31 cellular contexts compared by ENCODE assay signal in the genomic region with DNA sequence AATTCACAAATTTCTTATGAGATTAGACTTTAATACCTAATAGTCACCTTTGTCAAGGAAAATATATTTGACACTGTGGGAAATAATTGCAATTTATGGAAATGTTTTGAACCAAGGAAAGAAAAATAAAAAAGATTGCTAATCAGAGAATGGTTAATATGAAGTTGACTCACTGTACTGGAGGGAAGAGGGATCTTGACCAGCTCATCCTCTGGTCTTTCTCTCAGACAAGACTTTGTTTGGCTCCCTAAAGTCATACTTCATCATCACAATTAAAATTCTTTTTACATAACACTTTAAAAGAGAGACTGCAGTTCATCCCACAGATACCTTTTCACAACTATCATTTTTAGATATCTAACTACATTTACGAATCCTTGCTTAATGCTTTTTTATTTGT.
"Had no signal": no experiment of that assay in that cellular context is flagged by ENCODE, and none has a peak within 500 bp of the region (broad histone marks: within the 10 kb centered on the region; RNA-seq: fewer than 3 reads in every experiment).

No MANE protein-coding gene starts in this region.

- ATAC-seq: esophagus mucosa; gastrocnemius medialis; left ventricle myocardium superior; lower lobe of right lung; mucosa of descending colon; natural killer cell treated with Interleukin-12 subunit alpha and Interleukin-12 subunit beta and Interleukin-15 and Interleukin-18, amount 100 ng/mL, for 72 hours; right lobe of liver; stimulated activated memory B cell treated with anti-CD40 and anti-IgM and Interleukin-4, amounts not matched to agents 10 μg/mL and 1 μg/mL and 100 μg/mL, for 72 hours; stimulated activated naive CD8-positive, alpha-beta T cell treated with anti-CD3 and anti-CD28 coated beads, Interleukin-15, Interleukin-2, amounts not matched to agents 100 U/mL and 50 U/mL, for 24 hours had no signal

- H3K27ac ChIP-seq: colonic mucosa, epithelial cell of prostate, gastrocnemius medialis, lower lobe of right lung, neutrophil, parathyroid adenoma, right lobe of liver, thoracic aorta, tibial nerve, upper lobe of left lung had no signal

- H3K36me3 Mint-ChIP-seq: immature natural killer cell; memory B cell; naive B cell; natural killer cell treated with Interleukin-12 subunit alpha and Interleukin-12 subunit beta and Interleukin-15 and Interleukin-18, amount 100 ng/mL, for 72 hours; stimulated activated memory B cell treated with anti-CD40 and anti-IgM and Interleukin-4, amounts not matched to agents 10 μg/mL and 1 μg/mL and 100 μg/mL, for 72 hours had no signal

- DNase-seq: colonic mucosa; effector CD8-positive, alpha-beta T cell; endodermal cell; foreskin fibroblast; gastrocnemius medialis; hypothalamus; immature natural killer cell; islet precursor cell; left ventricle myocardium superior; lower lobe of right lung; mucosa of descending colon; naive B cell; right lobe of liver; small intestine; stimulated activated CD4-positive, alpha-beta T cell treated with anti-CD3 and anti-CD28 coated beads, Interleukin-2, amount 100 ng/mL, for 24 hours; stimulated activated CD4-positive, alpha-beta T cell treated with anti-CD3 and anti-CD28 coated beads, Interleukin-4, amount 100 ng/mL, for 4 hours; stimulated activated naive CD8-positive, alpha-beta T cell treated with anti-CD3 and anti-CD28 coated beads, Interleukin-15, Interleukin-2, amounts not matched to agents 100 U/mL and 50 U/mL, for 24 hours; upper lobe of left lung had no signal

- H2AFZ ChIP-seq: parathyroid adenoma had no signal

- H3K9me3 Mint-ChIP-seq: dendritic cell treated with granulocyte-macrophage colony-stimulating factor and Interleukin-4, amounts not matched to agents 40 ng/mL and 50 ng/mL, for 4 days; endodermal cell; immature natural killer cell; naive B cell; natural killer cell treated with Interleukin-12 subunit alpha and Interleukin-12 subunit beta and Interleukin-15 and Interleukin-18, amount 100 ng/mL, for 72 hours; stimulated activated memory B cell treated with anti-CD40 and anti-IgM and Interleukin-4, amounts not matched to agents 10 μg/mL and 1 μg/mL and 100 μg/mL, for 72 hours had no signal

- FAIRE-seq: small intestine, urothelium cell line had no signal

- H3K27ac Mint-ChIP-seq: dendritic cell treated with granulocyte-macrophage colony-stimulating factor and Interleukin-4, amounts not matched to agents 40 ng/mL and 50 ng/mL, for 4 days; endodermal cell; immature natural killer cell; memory B cell; natural killer cell treated with Interleukin-12 subunit alpha and Interleukin-12 subunit beta and Interleukin-15 and Interleukin-18, amount 100 ng/mL, for 72 hours; progenitor cell of endocrine pancreas; stimulated activated memory B cell treated with anti-CD40 and anti-IgM and Interleukin-4, amounts not matched to agents 10 μg/mL and 1 μg/mL and 100 μg/mL, for 72 hours had no signal

- H3K27me3 Mint-ChIP-seq: dendritic cell treated with granulocyte-macrophage colony-stimulating factor and Interleukin-4, amounts not matched to agents 40 ng/mL and 50 ng/mL, for 4 days; memory B cell; naive B cell; natural killer cell treated with Interleukin-12 subunit alpha and Interleukin-12 subunit beta and Interleukin-15 and Interleukin-18, amount 100 ng/mL, for 72 hours; progenitor cell of endocrine pancreas; stimulated activated memory B cell treated with anti-CD40 and anti-IgM and Interleukin-4, amounts not matched to agents 10 μg/mL and 1 μg/mL and 100 μg/mL, for 72 hours had no signal

- H3K9ac ChIP-seq: parathyroid adenoma had no signal

- H3K4me3 Mint-ChIP-seq: dendritic cell treated with granulocyte-macrophage colony-stimulating factor and Interleukin-4, amounts not matched to agents 40 ng/mL and 50 ng/mL, for 4 days; endodermal cell; immature natural killer cell; memory B cell; naive B cell; natural killer cell treated with Interleukin-12 subunit alpha and Interleukin-12 subunit beta and Interleukin-15 and Interleukin-18, amount 100 ng/mL, for 72 hours; neural crest cell; stimulated activated memory B cell treated with anti-CD40 and anti-IgM and Interleukin-4, amounts not matched to agents 10 μg/mL and 1 μg/mL and 100 μg/mL, for 72 hours had no signal

- H3K4me3 ChIP-seq: colonic mucosa, gastrocnemius medialis, lower lobe of right lung, mucosa of descending colon, right lobe of liver, thoracic aorta, tibial nerve, upper lobe of left lung had no signal

- H3K4me1 ChIP-seq: colonic mucosa, gastrocnemius medialis, lower lobe of right lung, parathyroid adenoma, right lobe of liver, tibial nerve, upper lobe of left lung had no signal

- H3K79me2 ChIP-seq: parathyroid adenoma had no signal

- H3K36me3 ChIP-seq: colonic mucosa, gastrocnemius medialis, lower lobe of right lung, neutrophil, right lobe of liver, thoracic aorta, tibial nerve, upper lobe of left lung had no signal

- H3K4me1 Mint-ChIP-seq: immature natural killer cell; memory B cell; naive B cell; neural crest cell; stimulated activated memory B cell treated with anti-CD40 and anti-IgM and Interleukin-4, amounts not matched to agents 10 μg/mL and 1 μg/mL and 100 μg/mL, for 72 hours had no signal

- H3K9me3 ChIP-seq: colonic mucosa, gastrocnemius medialis, lower lobe of right lung, mucosa of descending colon, neutrophil, right lobe of liver, thoracic aorta, upper lobe of left lung had no signal

- H3K27me3 ChIP-seq: colonic mucosa, gastrocnemius medialis, neutrophil, right lobe of liver, tibial nerve, upper lobe of left lung had no signal
